In genomic region chrX:16469870-16470269, GRCh38 we compare ENCODE assay signal across 18 cellular contexts.
A peak's percentile ranks its signal among the peaks of the same experiment; 100 is the strongest.
DNase-seq lines count a peak whose midpoint lies in the region; ATAC-seq and TF ChIP-seq lines count a peak whose summit lies in the region.
"Had no signal": no experiment of that assay in that cellular context is flagged by ENCODE, and none has a peak within 500 bp of the region (broad histone marks: within the 10 kb centered on the region; RNA-seq: fewer than 3 reads in every experiment).

No MANE protein-coding gene starts in this region.

- POLR2A ChIA-PET in HEK293T (lab: Yijun Ruan, JAX): no interaction called here
- POLR2A ChIA-PET in Panc1 (lab: Charles Lee): no interaction called here

- H3K4me1 ChIP-seq in Panc1 (ENCODE audit: control insufficient read depth, insufficient read depth, low read length) (no peaks in the 10 kb centered on the region), prostate gland (replicated peaks) (no peaks in the 10 kb centered on the region)
- H3K4me1 ChIP-seq: esophagus muscularis mucosa, suprapubic skin had no signal

- H3K9me3 ChIP-seq in Panc1 (ENCODE audit: control insufficient read depth, insufficient read depth, low read depth, low read length) (no peaks in the 10 kb centered on the region), prostate gland (no peaks in the 10 kb centered on the region)
- H3K9me3 ChIP-seq: esophagus muscularis mucosa, suprapubic skin had no signal

- BruUV-seq in Panc1 (replicated peaks; lab: Mats Ljungman, UMichigan): no TSS peak

- H3K4me3 ChIP-seq in GM12864 (ENCODE audit: low read depth, low read length) (no peak overlapping the region), Panc1 (ENCODE audit: low read depth in 2 of 2, low read length in 2 of 2) (no peak overlapping the region), fibroblast of pulmonary artery (replicated peaks; ENCODE audit: low read depth, low read length) (no peak overlapping the region), prostate gland (no peak overlapping the region)
- H3K4me3 ChIP-seq: dorsolateral prefrontal cortex, esophagus muscularis mucosa, suprapubic skin had no signal

- H3K36me3 ChIP-seq in Panc1 (ENCODE audit: control insufficient read depth, insufficient read depth, low read length): no peaks in the 10 kb centered on the region
- no peaks in the 10 kb centered on the region for H3K36me3 ChIP-seq in prostate gland
- H3K36me3 ChIP-seq: esophagus muscularis mucosa, suprapubic skin had no signal

- TF ChIP-seq POLR2A in prostate gland (IDR thresholded peaks at IDR 0.05): no peak

- in situ Hi-C loops in Panc1 (cut with HindIII; ENCODE audit: low pct_unique_long_range_greater_than_20kb, low sequenced_read_pairs): no loop called here
- in situ Hi-C loops in GM13977 (cut with MboI; ENCODE audit: low pct_unique_long_range_greater_than_20kb, low sequenced_read_pairs, unreplicated experiment): no loop called here

- CTCF ChIA-PET in HEK293T (lab: Yijun Ruan, JAX): no interaction called here
- CTCF ChIA-PET in Panc1 (lab: Charles Lee): no interaction called here

- TF ChIP-seq CTCF in GM12864 (IDR thresholded peaks at IDR 0.05; ENCODE audit: low read depth, low read length, missing control alignments): peak; percentile 24
- TF ChIP-seq CTCF in Panc1 (IDR thresholded peaks at IDR 0.05): 0 out of 2 replicates have a peak, but pooled peaks have one; percentile 10
- peak; percentile 1 for TF ChIP-seq CTCF in fibroblast of pulmonary artery (IDR thresholded peaks at IDR 0.05; ENCODE audit: low read length, missing control alignments)
- TF ChIP-seq CTCF in prostate gland (IDR thresholded peaks at IDR 0.05): no peak
- TF ChIP-seq CTCF in GM13977 (IDR thresholded peaks at IDR 0.05; ENCODE audit: extremely low read depth, insufficient read depth, missing control alignments): no peak

- DNase-seq in GM12864 (ENCODE audit: low read depth): no peak
- DNase-seq in HEK293T (ENCODE audit: extremely low spot score): peak; percentile 27
- DNase-seq in Panc1 (ENCODE audit: low read depth, low spot score): no peak
- no peak for DNase-seq in fibroblast of pulmonary artery (ENCODE audit: low read depth)
- DNase-seq in prostate gland (ENCODE audit: low spot score): no peak
- DNase-seq in GM13977 (ENCODE audit: low spot score): no peak
- DNase-seq: activated CD4-positive, alpha-beta memory T cell treated with anti-CD3 and anti-CD28 coated beads for 36 hours; activated T-cell treated with anti-CD3 and anti-CD28 coated beads, Interleukin-2, amount 50 U/mL, for 4 hours; dorsolateral prefrontal cortex; hypothalamus; left cardiac atrium; NCI-H1694; stimulated activated CD4-positive, alpha-beta T cell treated with anti-CD3 and anti-CD28 coated beads, Interleukin-4, amount 100 ng/mL, for 1 hour; T-cell had no signal

- H3K27me3 ChIP-seq in Panc1 (ENCODE audit: control insufficient read depth, insufficient read depth, low read length) (no peaks in the 10 kb centered on the region), prostate gland (replicated peaks; ENCODE audit: insufficient read depth) (no peaks in the 10 kb centered on the region)
- H3K27me3 ChIP-seq: esophagus muscularis mucosa, suprapubic skin had no signal

- intact Hi-C loops in Panc1 (cut with micrococcal nuclease; ENCODE audit: unreplicated experiment) (no loop called here), prostate gland (cut with DNase I) (no loop called here)

- H3K27ac ChIP-seq in Panc1 (ENCODE audit: low read length) (no peak overlapping the region), prostate gland (no peak overlapping the region)
- H3K27ac ChIP-seq: dorsolateral prefrontal cortex, esophagus muscularis mucosa, suprapubic skin had no signal

- ATAC-seq in Panc1 (no peak), GM19395 (IDR thresholded peaks at IDR 0.05; ENCODE audit: unreplicated experiment) (no peak)
- ATAC-seq: activated naive CD4-positive, alpha-beta T cell treated with anti-CD3 and anti-CD28 coated beads, Interleukin-2, amount 50 U/mL, for 72 hours; activated T-cell treated with anti-CD3 and anti-CD28 coated beads, Interleukin-2, amount 50 U/mL, for 4 hours; left cardiac atrium; T-cell had no signal

- WGBS in prostate gland: 89% methylated on average over 5 of the region's 5 CpGs

TF ChIP-seq in HEK293T, 16 proteins besides CTCF, POLR2A, EP300 and RAD21:
- no peak for TF ChIP-seq ZNF384 (IDR thresholded peaks at IDR 0.05)

Comparison
In these comparisons a context has a peak if more than half of its experiments do, and no peak if none do; other contexts are left out.
1. CTCF ChIP-seq: peak in GM12864 (single experiment), Panc1 (single experiment) and fibroblast of pulmonary artery (single experiment); none in prostate gland (0 of 4) and GM13977 (single experiment).